Comparison of ENCODE assay signal across 18 cellular contexts in the genomic region with DNA sequence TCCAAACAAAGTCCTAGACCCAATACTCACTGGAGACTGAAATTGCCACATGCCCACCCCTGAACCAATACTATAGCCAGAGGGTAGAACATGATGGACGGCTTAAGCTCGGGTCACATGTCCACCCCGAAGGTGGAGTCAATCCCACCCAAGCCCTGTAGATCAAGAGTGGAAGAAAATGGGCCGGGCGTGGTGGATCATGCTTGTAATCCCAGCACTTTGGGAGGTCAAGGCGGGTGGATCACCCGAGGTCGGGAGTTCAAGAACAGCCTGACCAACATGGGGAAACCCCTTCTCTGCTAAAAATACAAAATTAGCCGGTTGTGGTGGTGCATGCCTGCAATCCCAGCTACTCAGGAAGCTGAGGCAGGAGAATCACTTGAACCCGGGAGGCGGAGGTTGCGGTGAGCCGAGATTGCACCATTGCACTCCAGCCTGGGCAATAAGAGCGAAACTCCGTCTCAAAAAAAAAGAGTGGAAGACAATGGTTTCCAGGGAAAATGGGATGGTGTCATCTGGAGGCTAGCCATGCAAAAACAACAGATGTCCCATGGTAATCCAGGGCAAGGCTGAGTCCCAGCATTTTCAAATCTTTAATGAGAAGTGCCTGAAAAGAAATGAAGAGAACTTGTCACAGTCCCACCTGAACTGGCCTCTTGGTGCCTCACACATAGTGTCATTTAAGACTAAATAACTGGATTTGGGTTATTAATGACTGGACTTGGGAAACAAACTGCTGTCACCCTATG. TPM values are rescaled to one million over a fixed set of nuclear protein-coding genes. Genes with fewer than 3 reads are reported as not detected.
"Had no signal": no experiment of that assay in that cellular context is flagged by ENCODE, and none has a peak within 500 bp of the region (broad histone marks: within the 10 kb centered on the region; RNA-seq: fewer than 3 reads in every experiment).

No MANE protein-coding gene starts in this region.

- H3K4me3 Mint-ChIP-seq: activated CD4-positive, alpha-beta T cell treated with anti-CD3 and anti-CD28 coated beads for 36 hours; activated naive CD4-positive, alpha-beta T cell treated with anti-CD3 and anti-CD28 coated beads for 36 hours; mesothelial cell of epicardium; nephron; stimulated activated memory B cell treated with anti-CD40 and anti-IgM and Interleukin-4, amounts not matched to agents 10 μg/mL and 1 μg/mL and 100 μg/mL, for 72 hours had no signal

- H3K9me3 Mint-ChIP-seq: activated naive CD4-positive, alpha-beta T cell treated with anti-CD3 and anti-CD28 coated beads for 36 hours; mesothelial cell of epicardium; nephron; stimulated activated memory B cell treated with anti-CD40 and anti-IgM and Interleukin-4, amounts not matched to agents 10 μg/mL and 1 μg/mL and 100 μg/mL, for 72 hours had no signal

- H3K27me3 Mint-ChIP-seq: activated CD4-positive, alpha-beta T cell treated with anti-CD3 and anti-CD28 coated beads for 36 hours had no signal

- H3K36me3 Mint-ChIP-seq: mesothelial cell of epicardium; stimulated activated memory B cell treated with anti-CD40 and anti-IgM and Interleukin-4, amounts not matched to agents 10 μg/mL and 1 μg/mL and 100 μg/mL, for 72 hours had no signal

- ATAC-seq: activated CD4-positive, alpha-beta T cell treated with anti-CD3 and anti-CD28 coated beads for 36 hours; body of pancreas; left lobe of liver; stimulated activated memory B cell treated with anti-CD40 and anti-IgM and Interleukin-4, amounts not matched to agents 10 μg/mL and 1 μg/mL and 100 μg/mL, for 72 hours had no signal

- H3K27ac Mint-ChIP-seq: activated CD4-positive, alpha-beta T cell treated with anti-CD3 and anti-CD28 coated beads for 36 hours; activated naive CD4-positive, alpha-beta T cell treated with anti-CD3 and anti-CD28 coated beads for 36 hours; mesothelial cell of epicardium; nephron; stimulated activated memory B cell treated with anti-CD40 and anti-IgM and Interleukin-4, amounts not matched to agents 10 μg/mL and 1 μg/mL and 100 μg/mL, for 72 hours had no signal

- H3K4me1 Mint-ChIP-seq: mesothelial cell of epicardium, nephron had no signal

- DNase-seq: activated CD4-positive, alpha-beta T cell treated with anti-CD3 and anti-CD28 coated beads for 36 hours; activated CD4-positive, alpha-beta T cell treated with anti-CD3 and anti-CD28 coated beads, Interleukin-2, amount 50 U/mL, for 48 hours; activated naive CD4-positive, alpha-beta T cell treated with anti-CD3 and anti-CD28 coated beads for 36 hours; body of pancreas; colonic mucosa; erythroblast; head of caudate nucleus; kidney; stimulated activated CD4-positive, alpha-beta T cell treated with anti-CD3 and anti-CD28 coated beads, Interleukin-4, amount 100 ng/mL, for 4 hours; T-helper 2 cell; upper lobe of left lung had no signal

- FAIRE-seq: endometrium, frontal cortex, kidney had no signal

RNA-seq across cellular contexts. Expression of a gene that starts 30.1 kb away (rescaled TPM):
- total RNA-seq: activated CD4-positive, alpha-beta T cell treated with anti-CD3 and anti-CD28 coated beads for 36 hours; activated naive CD4-positive, alpha-beta T cell treated with anti-CD3 and anti-CD28 coated beads for 36 hours; body of pancreas; left lobe of liver; mesothelial cell of epicardium; smooth muscle cell had no signal

RNA-seq across cellular contexts. Expression of a gene that starts 54.4 kb away (rescaled TPM):
- total RNA-seq: smooth muscle cell had no signal

RNA-seq across cellular contexts. Expression of a gene that starts 59.1 kb away (rescaled TPM):
- total RNA-seq: activated CD4-positive, alpha-beta T cell treated with anti-CD3 and anti-CD28 coated beads for 36 hours; activated naive CD4-positive, alpha-beta T cell treated with anti-CD3 and anti-CD28 coated beads for 36 hours; body of pancreas; mesothelial cell of epicardium; smooth muscle cell had no signal
